ENCODE assay signal across 12 cellular contexts in genomic region chr4:94546949-94547348, GRCh38.
"Had no signal": no experiment of that assay in that cellular context is flagged by ENCODE, and none has a peak within 500 bp of the region (broad histone marks: within the 10 kb centered on the region; RNA-seq: fewer than 3 reads in every experiment).

No MANE protein-coding gene starts in this region.

- H3K36me3 ChIP-seq: breast epithelium, ovary had no signal

- DNase-seq: activated CD4-positive, alpha-beta T cell treated with anti-CD3 and anti-CD28 coated beads, Interleukin-2, amount 10 ng/mL, durations not matched to agents 24 days and 14 days; activated CD4-positive, CD25-positive, alpha-beta regulatory T cell; activated CD8-positive, alpha-beta T cell treated with anti-CD3 and anti-CD28 coated beads, Interleukin-2, amount 10 ng/mL, durations not matched to agents 7 days and 5 days; activated naive CD8-positive, alpha-beta T cell treated with anti-CD3 and anti-CD28 coated beads, Interleukin-2, amount 10 ng/mL, durations not matched to agents 7 days and 5 days; ovary; stimulated activated naive CD8-positive, alpha-beta T cell treated with anti-CD3 and anti-CD28 coated beads, Interleukin-15, Interleukin-2, amounts not matched to agents 100 U/mL and 50 U/mL, for 24 hours; SW 1271 had no signal

- H3K27me3 ChIP-seq: breast epithelium, ovary had no signal

- H3K4me1 Mint-ChIP-seq: activated CD4-positive, alpha-beta T cell treated with anti-CD3 and anti-CD28 coated beads, Interleukin-2, amount 10 ng/mL, durations not matched to agents 24 days and 14 days; activated naive CD8-positive, alpha-beta T cell treated with anti-CD3 and anti-CD28 coated beads, Interleukin-2, amount 10 ng/mL, durations not matched to agents 7 days and 5 days had no signal

- H3K27me3 Mint-ChIP-seq: activated CD4-positive, alpha-beta T cell treated with anti-CD3 and anti-CD28 coated beads, Interleukin-2, amount 10 ng/mL, durations not matched to agents 24 days and 14 days; activated naive CD8-positive, alpha-beta T cell treated with anti-CD3 and anti-CD28 coated beads, Interleukin-2, amount 10 ng/mL, durations not matched to agents 7 days and 5 days had no signal

- H3K27ac ChIP-seq: ovary had no signal

- H3K36me3 Mint-ChIP-seq: activated naive CD8-positive, alpha-beta T cell treated with anti-CD3 and anti-CD28 coated beads, Interleukin-2, amount 10 ng/mL, durations not matched to agents 7 days and 5 days had no signal

- H3K4me3 Mint-ChIP-seq: activated CD4-positive, alpha-beta T cell treated with anti-CD3 and anti-CD28 coated beads, Interleukin-2, amount 10 ng/mL, durations not matched to agents 24 days and 14 days; activated CD8-positive, alpha-beta T cell treated with anti-CD3 and anti-CD28 coated beads, Interleukin-2, amount 10 ng/mL, durations not matched to agents 7 days and 5 days; activated naive CD8-positive, alpha-beta T cell treated with anti-CD3 and anti-CD28 coated beads, Interleukin-2, amount 10 ng/mL, durations not matched to agents 7 days and 5 days; activated T-helper 1 cell treated with anti-CD3 and anti-CD28 coated beads, Interleukin-12 subunit alpha, Interleukin-12 subunit beta, Interleukin-2, Interleukin-4 antibody, amounts not matched to agents 30 ng/mL and 10 ng/mL and 1 ng/mL, durations not matched to agents 14 hours and 24 hours and 36 hours; mesothelial cell of epicardium; neural crest cell had no signal

- H3K27ac Mint-ChIP-seq: activated CD4-positive, alpha-beta T cell treated with anti-CD3 and anti-CD28 coated beads, Interleukin-2, amount 10 ng/mL, durations not matched to agents 24 days and 14 days; activated CD8-positive, alpha-beta T cell treated with anti-CD3 and anti-CD28 coated beads, Interleukin-2, amount 10 ng/mL, durations not matched to agents 7 days and 5 days; activated naive CD8-positive, alpha-beta T cell treated with anti-CD3 and anti-CD28 coated beads, Interleukin-2, amount 10 ng/mL, durations not matched to agents 7 days and 5 days; activated T-helper 1 cell treated with anti-CD3 and anti-CD28 coated beads, Interleukin-12 subunit alpha, Interleukin-12 subunit beta, Interleukin-2, Interleukin-4 antibody, amounts not matched to agents 30 ng/mL and 10 ng/mL and 1 ng/mL, durations not matched to agents 14 hours and 24 hours and 36 hours had no signal

- H3K4me3 ChIP-seq: breast epithelium, ovary had no signal

- H3K9me3 ChIP-seq: breast epithelium, ovary had no signal

- H3K4me1 ChIP-seq: breast epithelium had no signal

- H3K9me3 Mint-ChIP-seq: activated T-helper 1 cell treated with anti-CD3 and anti-CD28 coated beads, Interleukin-12 subunit alpha, Interleukin-12 subunit beta, Interleukin-2, Interleukin-4 antibody, amounts not matched to agents 30 ng/mL and 10 ng/mL and 1 ng/mL, durations not matched to agents 14 hours and 24 hours and 36 hours had no signal

- ATAC-seq: activated CD8-positive, alpha-beta T cell treated with anti-CD3 and anti-CD28 coated beads, Interleukin-2, amount 10 ng/mL, durations not matched to agents 7 days and 5 days; esophagus mucosa; stimulated activated naive CD8-positive, alpha-beta T cell treated with anti-CD3 and anti-CD28 coated beads, Interleukin-15, Interleukin-2, amounts not matched to agents 100 U/mL and 50 U/mL, for 24 hours had no signal
